ENCODE assay signal across 15 cellular contexts in genomic region chr19:8459095-8459494, GRCh38. TPM values are rescaled to one million over a fixed set of nuclear protein-coding genes. Genes with fewer than 3 reads are reported as not detected.
A peak's percentile ranks its signal among the peaks of the same experiment; 100 is the strongest.
DNase-seq lines count a peak whose midpoint lies in the region; ATAC-seq and TF ChIP-seq lines count a peak whose summit lies in the region.
"Had no signal": no experiment of that assay in that cellular context is flagged by ENCODE, and none has a peak within 500 bp of the region (broad histone marks: within the 10 kb centered on the region; RNA-seq: fewer than 3 reads in every experiment).

No MANE protein-coding gene starts in this region.

- H3K27me3 Mint-ChIP-seq in activated T-cell treated with anti-CD3 and anti-CD28 coated beads, Interleukin-2, amount 50 U/mL, for 72 hours (ENCODE audit: low read depth): no peaks in the 10 kb centered on the region
- H3K27me3 Mint-ChIP-seq in effector memory CD8-positive, alpha-beta T cell: no peaks in the 10 kb centered on the region
- H3K27me3 Mint-ChIP-seq: dendritic cell treated with granulocyte-macrophage colony-stimulating factor and Interleukin-4, amounts not matched to agents 40 ng/mL and 50 ng/mL, for 4 days had no signal

- H3K27ac ChIP-seq in muscle layer of duodenum (ENCODE audit: low read length): peak overlapping the region; percentile 45
- H3K27ac ChIP-seq in upper lobe of left lung: peak overlapping the region; percentile 47 to 67 (median 54)

- no peak for ATAC-seq in activated T-cell treated with anti-CD3 and anti-CD28 coated beads, Interleukin-2, amount 50 U/mL, for 72 hours (replicated peaks in 1 of 2)
- no peak for ATAC-seq in effector memory CD8-positive, alpha-beta T cell (replicated peaks)
- ATAC-seq in upper lobe of left lung (ENCODE audit: low FRiP score in 2 of 2) (no peak), GM19463 (IDR thresholded peaks at IDR 0.05; ENCODE audit: unreplicated experiment) (no peak)

- H3K9me3 ChIP-seq in muscle layer of duodenum (ENCODE audit: control insufficient read depth in 1 of 2, low read length in 2 of 2) (no peaks in the 10 kb centered on the region), upper lobe of left lung (no peaks in the 10 kb centered on the region)

- peaks cover 62% of the 10 kb centered on the region for H3K4me1 Mint-ChIP-seq in activated T-cell treated with anti-CD3 and anti-CD28 coated beads, Interleukin-2, amount 50 U/mL, for 72 hours (ENCODE audit: low read depth)
- peaks cover 50 to 88% of the 10 kb centered on the region in 2 donors for H3K4me1 Mint-ChIP-seq in effector memory CD8-positive, alpha-beta T cell (ENCODE audit: low read depth in 2 of 2)

- H3K27me3 ChIP-seq in muscle layer of duodenum (ENCODE audit: low read depth, low read length) (no peaks in the 10 kb centered on the region), upper lobe of left lung (no peaks in the 10 kb centered on the region)

- peaks cover 19 to 24% of the 10 kb centered on the region in 2 donors for H3K36me3 ChIP-seq in muscle layer of duodenum (ENCODE audit: control insufficient read depth in 1 of 2, insufficient read depth in 2 of 2, low read length in 2 of 2)
- H3K36me3 ChIP-seq in upper lobe of left lung: peaks cover 3 to 40% (median 15%) of the 10 kb centered on the region in 4 donors

- peak overlapping the region in 1 of 2 donors; percentile 13 for H3K4me3 ChIP-seq in muscle layer of duodenum (ENCODE audit: low read depth in 1 of 2, low read length in 2 of 2)
- H3K4me3 ChIP-seq in upper lobe of left lung: no peak overlapping the region
- H3K4me3 ChIP-seq: lung had no signal

- peak overlapping the region; percentile 78 for H3K27ac Mint-ChIP-seq in activated T-cell treated with anti-CD3 and anti-CD28 coated beads, Interleukin-2, amount 50 U/mL, for 72 hours
- peak overlapping the region; percentile 12 to 83 for H3K27ac Mint-ChIP-seq in effector memory CD8-positive, alpha-beta T cell
- H3K27ac Mint-ChIP-seq: activated naive CD4-positive, alpha-beta T cell treated with anti-CD3 and anti-CD28 coated beads for 36 hours; dendritic cell treated with granulocyte-macrophage colony-stimulating factor and Interleukin-4, amounts not matched to agents 40 ng/mL and 50 ng/mL, for 4 days had no signal

- H3K36me3 Mint-ChIP-seq in activated T-cell treated with anti-CD3 and anti-CD28 coated beads, Interleukin-2, amount 50 U/mL, for 72 hours (ENCODE audit: insufficient read depth in 2 of 2): peaks cover 10 to 30% of the 10 kb centered on the region in 2 donors
- H3K36me3 Mint-ChIP-seq in effector memory CD8-positive, alpha-beta T cell (ENCODE audit: insufficient read depth): peaks cover 63% of the 10 kb centered on the region

- no peak for TF ChIP-seq EP300 in upper lobe of left lung (IDR thresholded peaks at IDR 0.05)

- no peak for TF ChIP-seq CTCF in upper lobe of left lung (IDR thresholded peaks at IDR 0.05)

- no peak for DNase-seq in activated T-cell treated with anti-CD3 and anti-CD28 coated beads, Interleukin-2, amount 50 U/mL, for 72 hours
- DNase-seq in activated T-cell treated with anti-CD3 and anti-CD28 coated beads, Interleukin-2, amount 50 U/mL, for 1 hour: no peak
- no peak for DNase-seq in effector memory CD8-positive, alpha-beta T cell
- DNase-seq in upper lobe of left lung (no peak), HT-29 (ENCODE audit: low spot score) (no peak), NCI-H2227 (lab: John Stamatoyannopoulos, UW; ENCODE audit: unreplicated experiment) (no peak)
- DNase-seq: activated CD4-positive, alpha-beta T cell treated with anti-CD3 and anti-CD28 coated beads, Interleukin-2, amount 50 U/mL, for 4 hours; activated naive CD4-positive, alpha-beta T cell treated with anti-CD3 and anti-CD28 coated beads for 36 hours; DMS 273 treated with DMSO at 0.1 percent for 48 hours; H7; T-helper 1 cell had no signal

- WGBS in upper lobe of left lung, 2 donors: 54 to 71% methylated on average over 7 of the region's 7 CpGs

- TF ChIP-seq POLR2A in upper lobe of left lung (IDR thresholded peaks at IDR 0.05): no peak

- no peak overlapping the region for H3K4me3 Mint-ChIP-seq in activated T-cell treated with anti-CD3 and anti-CD28 coated beads, Interleukin-2, amount 50 U/mL, for 72 hours
- H3K4me3 Mint-ChIP-seq in effector memory CD8-positive, alpha-beta T cell: peak overlapping the region; percentile 40 to 61
- H3K4me3 Mint-ChIP-seq: activated naive CD4-positive, alpha-beta T cell treated with anti-CD3 and anti-CD28 coated beads for 36 hours; dendritic cell treated with granulocyte-macrophage colony-stimulating factor and Interleukin-4, amounts not matched to agents 40 ng/mL and 50 ng/mL, for 4 days had no signal

- no peaks in the 10 kb centered on the region for H3K9me3 Mint-ChIP-seq in activated T-cell treated with anti-CD3 and anti-CD28 coated beads, Interleukin-2, amount 50 U/mL, for 72 hours
- H3K9me3 Mint-ChIP-seq in effector memory CD8-positive, alpha-beta T cell: no peaks in the 10 kb centered on the region
- H3K9me3 Mint-ChIP-seq: activated naive CD4-positive, alpha-beta T cell treated with anti-CD3 and anti-CD28 coated beads for 36 hours; dendritic cell treated with granulocyte-macrophage colony-stimulating factor and Interleukin-4, amounts not matched to agents 40 ng/mL and 50 ng/mL, for 4 days had no signal

- H3K4me1 ChIP-seq in muscle layer of duodenum (ENCODE audit: control insufficient read depth in 1 of 2, insufficient read depth in 2 of 2, low read length in 2 of 2) (peaks cover 30 to 75% of the 10 kb centered on the region in 2 donors), upper lobe of left lung (peaks cover 61 to 81% (median 69%) of the 10 kb centered on the region in 4 donors)

RNA-seq across cellular contexts. Expression of gene HNRNPM, which starts 14.3 kb away (rescaled TPM):
- 100 to 1,000 TPM; 168 to 183 TPM for total RNA-seq in activated T-cell treated with anti-CD3 and anti-CD28 coated beads, Interleukin-2, amount 50 U/mL, for 72 hours
- 100 to 1,000 TPM in 5 of 6 donors, 10 to 100 TPM in 1; 95.2 to 188 (median 149) TPM for total RNA-seq in upper lobe of left lung
- total RNA-seq in HT-29 (2014; rRNA removed; shearing (Covaris generic)): 162 and 178 TPM in 2 replicates

RNA-seq across cellular contexts. Expression of gene PRAM1, which starts 43.3 kb away (rescaled TPM):
- 1 to 10 TPM; 1.3 to 1.9 TPM for total RNA-seq in activated T-cell treated with anti-CD3 and anti-CD28 coated beads, Interleukin-2, amount 50 U/mL, for 72 hours
- total RNA-seq in upper lobe of left lung: 10 to 100 TPM in 4 of 6 donors, 1 to 10 TPM in 2; 8.7 to 66.0 (median 36.4) TPM
- total RNA-seq in HT-29 (2014; rRNA removed; shearing (Covaris generic)): not detected in 2 replicates

RNA-seq across cellular contexts. Expression of gene MARCHF2, which starts 46.0 kb away (rescaled TPM):
- 10 to 100 TPM; 12.1 to 13.0 TPM for total RNA-seq in activated T-cell treated with anti-CD3 and anti-CD28 coated beads, Interleukin-2, amount 50 U/mL, for 72 hours
- total RNA-seq in upper lobe of left lung: 100 to 1,000 TPM in 3 of 6 donors, 10 to 100 TPM in 3; 72.2 to 266 (median 111) TPM
- 20.0 and 25.2 TPM in 2 replicates for total RNA-seq in HT-29 (2014; rRNA removed; shearing (Covaris generic))

RNA-seq across cellular contexts. Expression of gene ZNF414, which starts 54.9 kb away (rescaled TPM):
- 10 to 100 TPM; 25.7 to 29.9 TPM for total RNA-seq in activated T-cell treated with anti-CD3 and anti-CD28 coated beads, Interleukin-2, amount 50 U/mL, for 72 hours
- 10 to 100 TPM; 10.5 to 39.8 (median 25.4) TPM for total RNA-seq in upper lobe of left lung
- total RNA-seq in HT-29 (2014; rRNA removed; shearing (Covaris generic)): 9.8 and 15.7 TPM in 2 replicates

Comparison
In these comparisons a context has a peak if more than half of its experiments do, and no peak if none do; other contexts are left out.
1. H3K4me3 Mint-ChIP-seq: peak in effector memory CD8-positive, alpha-beta T cell (2 of 2); none in activated T-cell treated with anti-CD3 and anti-CD28 coated beads, Interleukin-2, amount 50 U/mL, for 72 hours (0 of 2).